9 cellular contexts compared by ENCODE assay signal in genomic region chr1:16181887-16182719, GRCh38. TPM values are rescaled to one million over a fixed set of nuclear protein-coding genes. Genes with fewer than 3 reads are reported as not detected.
DNase-seq lines count a peak whose midpoint lies in the region; ATAC-seq, FAIRE-seq and TF ChIP-seq lines count a peak whose summit lies in the region.
"Had no signal": no experiment of that assay in that cellular context is flagged by ENCODE, and none has a peak within 500 bp of the region (broad histone marks: within the 10 kb centered on the region; RNA-seq: fewer than 3 reads in every experiment).

No MANE protein-coding gene starts in this region.

- peak; percentile 87 for FAIRE-seq in RCC 7860 (lab: Jason Lieb, UNC)

- H3K4me3 ChIP-seq in AG09309 (ENCODE audit: control insufficient read depth, low read depth, low read length) (no peak overlapping the region), fibroblast of lung (replicated peaks in 1 of 4; ENCODE audit: control extremely low read depth in 1 of 4, insufficient read depth in 1 of 4, low read depth in 3 of 4, low read length in 4 of 4) (no peak overlapping the region)

- H3K4me1 ChIP-seq in fibroblast of lung (ENCODE audit: control insufficient read depth, extremely low read depth, insufficient read depth, low read length), result peaks cover 32% of the 10 kb centered on the region

- ATAC-seq in HG03175 (IDR thresholded peaks at IDR 0.05; ENCODE audit: unreplicated experiment), result no peak
- no peak for ATAC-seq in GM18868 (IDR thresholded peaks at IDR 0.05; ENCODE audit: unreplicated experiment)

- peak; percentile 55 for DNase-seq in AG09309 (ENCODE audit: low read depth)
- peak; percentile 91 for DNase-seq in RCC 7860 (ENCODE audit: low spot score)
- peak; percentile 91 to 92 for DNase-seq in fibroblast of lung (ENCODE audit: low read depth in 2 of 2)
- DNase-seq in nephron progenitor cell, result peak; percentile 68
- DNase-seq in DMS 273 (lab: John Stamatoyannopoulos, UW; ENCODE audit: unreplicated experiment), result no peak
- DNase-seq in substantia nigra (lab: John Stamatoyannopoulos, UW), result no peak
- DNase-seq: DND-41 had no signal

- H2AFZ ChIP-seq in fibroblast of lung (ENCODE audit: low read length), result no peak overlapping the region

- no peaks in the 10 kb centered on the region for H3K27me3 ChIP-seq in fibroblast of lung (ENCODE audit: control insufficient read depth, insufficient read depth, low read length)

- H3K27ac ChIP-seq in fibroblast of lung (ENCODE audit: insufficient read depth, low read length), result peak overlapping the region; percentile 78
- no peak overlapping the region for H3K27ac ChIP-seq in substantia nigra (ENCODE audit: low read depth, low read length, poor library complexity, severe bottlenecking)

- H3K9me3 ChIP-seq in fibroblast of lung (ENCODE audit: control insufficient read depth, insufficient read depth, low read depth, low read length), result no peaks in the 10 kb centered on the region

- no peaks in the 10 kb centered on the region for H3K36me3 ChIP-seq in fibroblast of lung (ENCODE audit: control insufficient read depth, insufficient read depth, low read length)

- no peaks in the 10 kb centered on the region for H3K36me3 Mint-ChIP-seq in nephron progenitor cell (ENCODE audit: low read depth)

- peak overlapping the region; percentile 25 for H3K9ac ChIP-seq in fibroblast of lung (ENCODE audit: insufficient read depth, low read length)

- no peaks in the 10 kb centered on the region for H3K79me2 ChIP-seq in fibroblast of lung (ENCODE audit: control insufficient read depth, insufficient read depth, low read length)

- H3K4me1 Mint-ChIP-seq in nephron progenitor cell, result peaks cover 50% of the 10 kb centered on the region

- H3K9me3 Mint-ChIP-seq in nephron progenitor cell, result peaks cover 3% of the 10 kb centered on the region

- no peaks in the 10 kb centered on the region for H4K20me1 ChIP-seq in fibroblast of lung (ENCODE audit: control insufficient read depth, extremely low read depth, insufficient read depth, low read length)

- peak overlapping the region; percentile 99 for H3K27ac Mint-ChIP-seq in nephron progenitor cell

- no peaks in the 10 kb centered on the region for H3K27me3 Mint-ChIP-seq in nephron progenitor cell (ENCODE audit: low read depth, poor library complexity)

- TF ChIP-seq CTCF in AG09309 (IDR thresholded peaks at IDR 0.05; ENCODE audit: control insufficient read depth, insufficient read depth, low read depth, low read length, missing control alignments) (no peak), fibroblast of lung (conservative IDR thresholded peaks at IDR 0.05 in 1 of 2, IDR thresholded peaks at IDR 0.05 in 1 of 2; ENCODE audit: low read depth in 1 of 2, low read length in 2 of 2) (no peak), nephron progenitor cell (IDR thresholded peaks at IDR 0.05) (no peak)

- peak overlapping the region; percentile 66 for H3K4me2 ChIP-seq in fibroblast of lung (ENCODE audit: extremely low read depth, insufficient read depth, low read length)

- H3K4me3 Mint-ChIP-seq in nephron progenitor cell, result peak overlapping the region; percentile 50

RNA-seq across cellular contexts. Expression of gene EPHA2, which starts 26.2 kb away (rescaled TPM):
- 21.1 and 24.6 TPM in 2 replicates for total RNA-seq in fibroblast of lung
- polyA plus RNA-seq in fibroblast of lung, result 9.8 and 22.6 TPM in 2 replicates
- polyA plus RNA-seq in fibroblast of lung (2012), result 11.0 and 26.4 TPM in 2 replicates
- polyA minus RNA-seq in fibroblast of lung (ENCODE audit: low replicate concordance), result 46.5 and 99.3 TPM in 2 replicates

RNA-seq across cellular contexts. Expression of gene ARHGEF19, which starts 30.3 kb away (rescaled TPM):
- 3.3 and 3.6 TPM in 2 replicates for total RNA-seq in fibroblast of lung
- 2.5 and 3.3 TPM in 2 replicates for polyA plus RNA-seq in fibroblast of lung
- 4.9 and 5.1 TPM in 2 replicates for polyA plus RNA-seq in fibroblast of lung (2012)
- polyA minus RNA-seq in fibroblast of lung (ENCODE audit: low replicate concordance), result 6.9 and 7.3 TPM in 2 replicates

RNA-seq across cellular contexts. Expression of gene CPLANE2, which starts 54.9 kb away (rescaled TPM):
- 12.1 and 19.2 TPM in 2 replicates for total RNA-seq in fibroblast of lung
- polyA plus RNA-seq in fibroblast of lung, result 2.4 and 4.0 TPM in 2 replicates
- polyA plus RNA-seq in fibroblast of lung (2012), result 5.6 and 5.8 TPM in 2 replicates
- polyA minus RNA-seq in fibroblast of lung (ENCODE audit: low replicate concordance), result 3.4 and 7.7 TPM in 2 replicates

Comparison
In these comparisons a context has a peak if more than half of its experiments do, and no peak if none do; other contexts are left out.
1. DNase-seq: peak in AG09309 (single experiment), RCC 7860 (single experiment), fibroblast of lung (2 of 2) and nephron progenitor cell (single experiment); none in DMS 273 (single experiment) and substantia nigra (0 of 49).